8 cellular contexts compared by ENCODE assay signal in genomic region chr14:64465208-64465821, GRCh38. TPM values are rescaled to one million over a fixed set of nuclear protein-coding genes. Genes with fewer than 3 reads are reported as not detected.
DNase-seq lines count a peak whose midpoint lies in the region; ATAC-seq, FAIRE-seq and TF ChIP-seq lines count a peak whose summit lies in the region.

TSS of gene AKAP5 (plus strand) at chr14:64465499. CDS start at chr14:64468395, 2,896 bp downstream.

- H3K9me3 ChIP-seq in ectodermal cell (ENCODE audit: control insufficient read depth, low read length) (no peaks in the 10 kb centered on the region), mesodermal cell (ENCODE audit: control insufficient read depth, low read length) (no peaks in the 10 kb centered on the region)

- FAIRE-seq in GM12892 (lab: Jason Lieb, UNC) = peak; percentile 81

- H3K36me3 ChIP-seq in ectodermal cell (ENCODE audit: control insufficient read depth, insufficient read depth, low read length) = no peaks in the 10 kb centered on the region
- peaks cover 20% of the 10 kb centered on the region for H3K36me3 ChIP-seq in mesodermal cell (ENCODE audit: control insufficient read depth, insufficient read depth, low read length)

- H3K4me1 ChIP-seq in ectodermal cell (ENCODE audit: control insufficient read depth, insufficient read depth, low read length) = no peaks in the 10 kb centered on the region
- peaks cover 3% of the 10 kb centered on the region for H3K4me1 ChIP-seq in mesodermal cell (ENCODE audit: control insufficient read depth, insufficient read depth, low read length, poor library complexity, severe bottlenecking)

- H3K27me3 ChIP-seq in ectodermal cell (ENCODE audit: control insufficient read depth, insufficient read depth, low read length, poor library complexity, severe bottlenecking) = peaks cover 23% of the 10 kb centered on the region

- no peak for TF ChIP-seq POLR2A in GM12892 (IDR thresholded peaks at IDR 0.05; ENCODE audit: low read depth, low read length)

- ATAC-seq in HG02623 (IDR thresholded peaks at IDR 0.05; ENCODE audit: unreplicated experiment) = peak; percentile 57

- 0 to 1% methylated on average over 71 of the region's 71 CpGs for WGBS in ectodermal cell, 2 experiments
- 0 to 1% methylated on average over 26 to 47 of the region's 71 CpGs for WGBS in mesodermal cell (ENCODE audit: insufficient coverage in 2 of 2), 2 experiments

- H3K27ac ChIP-seq in ectodermal cell (ENCODE audit: insufficient read depth, low read depth, low read length, poor library complexity, severe bottlenecking) = no peak within 1 kb of the TSS
- H3K27ac ChIP-seq in mesodermal cell (ENCODE audit: low read depth, low read length, severe bottlenecking) = peak within 1 kb of the TSS; percentile 32

- peak; percentile 43 for DNase-seq in GM12892 (ENCODE audit: insufficient read length)
- peak; percentile 85 for DNase-seq in NCI-H2171 treated with DMSO at 0.1 percent for 48 hours (lab: John Stamatoyannopoulos, UW)
- peak; percentile 36 to 50 for DNase-seq in activated CD4-positive, alpha-beta T cell treated with anti-CD3 and anti-CD28 coated beads, Interleukin-2, amount 50 U/mL, for 4 hours
- peak; percentile 36 for DNase-seq in stimulated activated CD8-positive, alpha-beta memory T cell treated with anti-CD3 and anti-CD28 coated beads, Interleukin-15, amount 100 ng/mL, for 24 hours (ENCODE audit: low read depth)
- no peak for DNase-seq in AML-193 (lab: John Stamatoyannopoulos, UW)

- peak within 1 kb of the TSS; percentile 72 for H3K4me3 ChIP-seq in ectodermal cell (ENCODE audit: insufficient read depth, low read depth, low read length)
- H3K4me3 ChIP-seq in mesodermal cell (ENCODE audit: extremely low read depth, insufficient read depth, low read length, poor library complexity, severe bottlenecking) = peak within 1 kb of the TSS; percentile 66

RNA-seq across cellular contexts. Expression of gene AKAP5, which starts in this region (rescaled TPM):
- polyA plus RNA-seq in GM12892 (2012; ENCODE audit: missing spikeins) = 3.4 TPM
- polyA plus RNA-seq in ectodermal cell (2013, experiment 1 of 4) = 1.7 TPM
- polyA plus RNA-seq in ectodermal cell (2013, experiment 2 of 4) = 2.0 TPM
- polyA plus RNA-seq in ectodermal cell (2013, experiment 3 of 4) = 1.6 TPM
- polyA plus RNA-seq in ectodermal cell (2013, experiment 4 of 4) = 1.3 TPM
- 2.1 TPM for polyA plus RNA-seq in mesodermal cell (2013, experiment 1 of 2)
- polyA plus RNA-seq in mesodermal cell (2013, experiment 2 of 2) = 2.9 TPM

Comparison
In these comparisons a context has a peak if more than half of its experiments do, and no peak if none do; other contexts are left out.
1. DNase-seq: peak in GM12892 (single experiment), NCI-H2171 treated with DMSO at 0.1 percent for 48 hours (single experiment), activated CD4-positive, alpha-beta T cell treated with anti-CD3 and anti-CD28 coated beads, Interleukin-2, amount 50 U/mL, for 4 hours (2 of 2) and stimulated activated CD8-positive, alpha-beta memory T cell treated with anti-CD3 and anti-CD28 coated beads, Interleukin-15, amount 100 ng/mL, for 24 hours (single experiment); none in AML-193 (0 of 2).